Comparison of ENCODE assay signal across 8 cellular contexts in genomic region chr4:108651068-108651794, GRCh38. TPM values are rescaled to one million over a fixed set of nuclear protein-coding genes. Genes with fewer than 3 reads are reported as not detected.
DNase-seq lines count a peak whose midpoint lies in the region; ATAC-seq and TF ChIP-seq lines count a peak whose summit lies in the region.

No MANE protein-coding gene starts in this region.

- ATAC-seq in GM21529 (IDR thresholded peaks at IDR 0.05; ENCODE audit: unreplicated experiment) (peak; percentile 1), GM21526 (IDR thresholded peaks at IDR 0.05; ENCODE audit: low FRiP score, unreplicated experiment) (no peak), HG03039 (IDR thresholded peaks at IDR 0.05; ENCODE audit: unreplicated experiment) (no peak)

- H3K36me3 ChIP-seq in BLaER1 (peaks cover 34% of the 10 kb centered on the region), mucosa of stomach (ENCODE audit: control insufficient read depth, insufficient read depth, low read length) (no peaks in the 10 kb centered on the region)

- H3K9ac ChIP-seq in BLaER1 (peak overlapping the region; percentile 97), mucosa of stomach (ENCODE audit: low read length) (peak overlapping the region; percentile 89)

- H3K4me1 ChIP-seq in BLaER1 (peaks cover 14% of the 10 kb centered on the region), mucosa of stomach (ENCODE audit: control insufficient read depth, insufficient read depth, low read length) (peaks cover 3% of the 10 kb centered on the region)

- DNase-seq in RKO (ENCODE audit: low spot score) (peak; percentile 79), dorsolateral prefrontal cortex (no peak)
- no peak for DNase-seq in activated effector memory CD4-positive, alpha-beta T cell treated with Interleukin-2 at 50 U/mL for 16 hours

- H3K27ac ChIP-seq in BLaER1, result peak overlapping the region; percentile 93
- peak overlapping the region in 30 of 59 donors; percentile 79 to 96 (median 90) for H3K27ac ChIP-seq in dorsolateral prefrontal cortex

- H3K4me2 ChIP-seq in BLaER1, result peak overlapping the region; percentile 88

- TF ChIP-seq CTCF in dorsolateral prefrontal cortex (IDR thresholded peaks at IDR 0.05 in 54 of 56, conservative IDR thresholded peaks at IDR 0.05 in 2 of 56; ENCODE audit: low read depth in 1 of 56, partially characterized antibody in 56 of 56), result no peak

- peaks cover 25% of the 10 kb centered on the region; the same call in 1 of the 2 replicates for H4K20me1 ChIP-seq in BLaER1

- intact Hi-C loops in dorsolateral prefrontal cortex (cut with DNase I), result no loop called here

- peak overlapping the region; percentile 95 for H3K4me3 ChIP-seq in BLaER1
- H3K4me3 ChIP-seq in dorsolateral prefrontal cortex, result peak overlapping the region; percentile 70 to 99 (median 90)
- peak overlapping the region; percentile 78 for H3K4me3 ChIP-seq in mucosa of stomach (ENCODE audit: low read length)

- no peaks in the 10 kb centered on the region for H3K27me3 ChIP-seq in BLaER1
- no peaks in the 10 kb centered on the region for H3K27me3 ChIP-seq in dorsolateral prefrontal cortex
- H3K27me3 ChIP-seq in mucosa of stomach (ENCODE audit: control insufficient read depth, insufficient read depth, low read length), result no peaks in the 10 kb centered on the region

- H3K9me3 ChIP-seq in BLaER1 (no peaks in the 10 kb centered on the region), mucosa of stomach (ENCODE audit: control insufficient read depth, low read length) (no peaks in the 10 kb centered on the region)

RNA-seq across cellular contexts. Expression of gene OSTC, which starts 0.8 kb away (rescaled TPM):
- 10 to 100 TPM; 11.2 to 28.2 (median 18.2) TPM for total RNA-seq in dorsolateral prefrontal cortex

RNA-seq across cellular contexts. Expression of gene RPL34, which starts 30.9 kb away (rescaled TPM):
- 100 to 1,000 TPM; 385 to 625 (median 488) TPM for total RNA-seq in dorsolateral prefrontal cortex
